Comparison of ENCODE assay signal across 22 cellular contexts in genomic region chr2:209534228-209534627, GRCh38.
DNase-seq lines count a peak whose midpoint lies in the region; ATAC-seq and TF ChIP-seq lines count a peak whose summit lies in the region.
"Had no signal": no experiment of that assay in that cellular context is flagged by ENCODE, and none has a peak within 500 bp of the region (broad histone marks: within the 10 kb centered on the region; RNA-seq: fewer than 3 reads in every experiment).

No MANE protein-coding gene starts in this region.

- DNase-seq in M059J (ENCODE audit: low read depth) (peak; percentile 30), HuH-7 (ENCODE audit: low spot score) (no peak), NCI-H446 treated with DMSO at 0.1 percent for 48 hours (lab: John Stamatoyannopoulos, UW) (no peak), tibial artery (no peak)
- DNase-seq: activated CD4-positive, alpha-beta memory T cell treated with anti-CD3 and anti-CD28 coated beads, Interleukin-2, amount 10 ng/mL, durations not matched to agents 7 days and 5 days; amniotic stem cell; GM23248; Karpas-422; left lung; NCI-H2029; NCI-H510A; nephron progenitor cell; NK-92 treated with Interleukin-12 subunit alpha and Interleukin-12 subunit beta, amount 100 ng/mL, for 24 hours; right lobe of liver; testis had no signal

- H3K4me1 ChIP-seq in tibial artery, result peaks cover 0 to 46% (median 2%) of the 10 kb centered on the region in 4 donors
- H3K4me1 ChIP-seq: left lung, parathyroid adenoma, right lobe of liver, testis had no signal

- no peaks in the 10 kb centered on the region for H3K9me3 ChIP-seq in tibial artery
- H3K9me3 ChIP-seq: left lung, right lobe of liver, testis had no signal

- intact Hi-C loops in tibial artery (cut with DNase I; ENCODE audit: low total_unique reads), result no loop called here

- H3K4me3 ChIP-seq in tibial artery, result no peak overlapping the region
- H3K4me3 ChIP-seq: cardiac muscle cell, GM23248, left lung, right lobe of liver, testis had no signal

- TF ChIP-seq CTCF in tibial artery (IDR thresholded peaks at IDR 0.05), result no peak

- ATAC-seq in GM18868 (IDR thresholded peaks at IDR 0.05; ENCODE audit: unreplicated experiment), result peak; percentile 89
- peak; percentile 49 for ATAC-seq in GM21576 (IDR thresholded peaks at IDR 0.05; ENCODE audit: unreplicated experiment)
- ATAC-seq in HG02973 (IDR thresholded peaks at IDR 0.05; ENCODE audit: unreplicated experiment), result peak; percentile 65
- ATAC-seq in HG02840 (IDR thresholded peaks at IDR 0.05; ENCODE audit: low FRiP score, unreplicated experiment), result no peak
- ATAC-seq: left lung, right lobe of liver, WTC11 had no signal

- no peak overlapping the region for H3K27ac ChIP-seq in tibial artery
- H3K27ac ChIP-seq: cardiac muscle cell, GM23248, left lung, parathyroid adenoma, right lobe of liver, testis had no signal

- H3K36me3 ChIP-seq in tibial artery, result no peaks in the 10 kb centered on the region
- H3K36me3 ChIP-seq: cardiac muscle cell, left lung, right lobe of liver had no signal

- H3K27me3 ChIP-seq in tibial artery, result no peaks in the 10 kb centered on the region
- H3K27me3 ChIP-seq: cardiac muscle cell, left lung, right lobe of liver, testis had no signal
